ENCODE assay signal across 14 cellular contexts in the genomic region with DNA sequence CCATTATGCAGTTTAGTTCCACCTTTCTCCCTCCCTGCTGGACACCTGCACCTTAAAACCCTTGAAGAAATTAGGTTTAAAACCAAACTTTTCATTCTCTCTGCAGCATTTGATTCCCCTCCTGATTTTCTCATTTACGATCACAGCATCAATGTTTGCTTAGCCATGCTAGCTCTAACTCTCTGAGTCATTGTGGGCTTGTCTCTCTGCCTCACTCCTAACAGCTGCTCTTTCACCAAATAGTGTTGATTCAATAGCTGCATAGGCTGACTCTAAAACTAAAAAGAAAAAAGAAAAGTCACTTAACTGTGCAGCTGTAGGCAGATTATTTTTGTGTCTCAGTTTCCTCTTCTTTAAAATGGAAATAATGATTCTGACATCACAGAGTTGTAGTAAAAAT.
DNase-seq lines count a peak whose midpoint lies in the region; ATAC-seq and TF ChIP-seq lines count a peak whose summit lies in the region.
"Had no signal": no experiment of that assay in that cellular context is flagged by ENCODE, and none has a peak within 500 bp of the region (broad histone marks: within the 10 kb centered on the region; RNA-seq: fewer than 3 reads in every experiment).

No MANE protein-coding gene starts in this region.

- TF ChIP-seq CTCF in OCI-LY7 (conservative IDR thresholded peaks at IDR 0.05; ENCODE audit: low read length): no peak

- no peaks in the 10 kb centered on the region for H3K36me3 ChIP-seq in mesendoderm (ENCODE audit: control insufficient read depth, insufficient read depth, low read length)
- H3K36me3 ChIP-seq in OCI-LY7 (ENCODE audit: insufficient read depth, low read length): no peaks in the 10 kb centered on the region
- H3K36me3 ChIP-seq: BE2C had no signal

- H3K4me3 ChIP-seq in mesendoderm (ENCODE audit: low read length) (no peak overlapping the region), OCI-LY7 (ENCODE audit: low read depth, low read length, poor library complexity, severe bottlenecking) (no peak overlapping the region)

- H3K9me3 ChIP-seq in OCI-LY7 (ENCODE audit: low read length): no peaks in the 10 kb centered on the region
- H3K9me3 ChIP-seq: BE2C had no signal

- H3K18ac ChIP-seq in mesendoderm (ENCODE audit: low read length): no peak overlapping the region

- no peak overlapping the region for H3K4ac ChIP-seq in mesendoderm (ENCODE audit: low read depth, low read length)

- peak overlapping the region; percentile 61 for H4K5ac ChIP-seq in mesendoderm (ENCODE audit: low read length)

- POLR2A ChIA-PET in OCI-LY7 (lab: Charles Lee): interaction anchor here (1.0 to 1.6 kb wide), 2 partner anchors 9 to 411 kb away, joined by 4 to 7 read pairs; no protein-coding TSS in a partner anchor

- CTCF ChIA-PET in OCI-LY7 (lab: Charles Lee; ENCODE audit: unreplicated experiment): interaction anchor here (0.9 kb wide), 1 partner anchor 17 kb away, joined by 3 read pairs; no protein-coding TSS in a partner anchor

- H2BK5ac ChIP-seq in mesendoderm (ENCODE audit: low read length): no peak overlapping the region

- no peaks in the 10 kb centered on the region for H3K9me2 ChIP-seq in OCI-LY7 (ENCODE audit: insufficient read depth, low read length)

- intact Hi-C loops in OCI-LY7 (cut with micrococcal nuclease; ENCODE audit: unreplicated experiment): no loop called here

- no peak overlapping the region for H4K8ac ChIP-seq in mesendoderm (ENCODE audit: low read depth, low read length)

- no peaks in the 10 kb centered on the region for H3K27me3 ChIP-seq in mesendoderm (ENCODE audit: insufficient read depth, low read length, poor library complexity)
- H3K27me3 ChIP-seq: BE2C had no signal

- no peak overlapping the region for H2BK15ac ChIP-seq in mesendoderm (replicated peaks; ENCODE audit: low read depth)

- H3K4me2 ChIP-seq in mesendoderm (ENCODE audit: low read length): no peak overlapping the region
- H3K4me2 ChIP-seq in OCI-LY7 (ENCODE audit: low read length): no peak overlapping the region

- BruUV-seq in OCI-LY7 (replicated peaks; lab: Mats Ljungman, UMichigan): no TSS peak

- no peak for ATAC-seq in HG03175 (IDR thresholded peaks at IDR 0.05; ENCODE audit: unreplicated experiment)
- ATAC-seq in HG03159 (IDR thresholded peaks at IDR 0.05; ENCODE audit: unreplicated experiment): no peak
- ATAC-seq: SK-N-SH treated with all-trans-retinoic acid at 6 μM for 48 hours; stimulated activated memory B cell treated with anti-CD40 and anti-IgM and Interleukin-4, amounts not matched to agents 10 μg/mL and 1 μg/mL and 100 μg/mL, for 72 hours had no signal

- no peak overlapping the region for H3K56ac ChIP-seq in mesendoderm (ENCODE audit: low read length)

- no peaks in the 10 kb centered on the region for H3K79me1 ChIP-seq in mesendoderm (ENCODE audit: low read length)

- no peak overlapping the region for H3K27ac ChIP-seq in mesendoderm (ENCODE audit: low read depth, low read length)
- H3K27ac ChIP-seq in OCI-LY7 (ENCODE audit: low read depth, low read length, poor library complexity, severe bottlenecking): no peak overlapping the region
- H3K27ac ChIP-seq: parathyroid adenoma had no signal

- H2AFZ ChIP-seq in OCI-LY7 (ENCODE audit: low read length): no peak overlapping the region
- H2AFZ ChIP-seq: parathyroid adenoma had no signal

- H3K79me2 ChIP-seq in mesendoderm (ENCODE audit: control insufficient read depth, insufficient read depth, low read length) (no peaks in the 10 kb centered on the region), OCI-LY7 (ENCODE audit: insufficient read depth, low read depth, low read length) (no peaks in the 10 kb centered on the region)
- H3K79me2 ChIP-seq: parathyroid adenoma had no signal

- H3K4me1 ChIP-seq in mesendoderm (ENCODE audit: control insufficient read depth, low read depth, low read length): no peaks in the 10 kb centered on the region
- no peaks in the 10 kb centered on the region for H3K4me1 ChIP-seq in OCI-LY7 (ENCODE audit: insufficient read depth, low read length, poor library complexity, severe bottlenecking)
- H3K4me1 ChIP-seq: BE2C, parathyroid adenoma had no signal

- no peak overlapping the region for H3K23ac ChIP-seq in mesendoderm (ENCODE audit: low read length)

- H3K9ac ChIP-seq in mesendoderm (ENCODE audit: low read length): no peak overlapping the region
- H3K9ac ChIP-seq: parathyroid adenoma had no signal

- no peaks in the 10 kb centered on the region for H4K20me1 ChIP-seq in OCI-LY7 (ENCODE audit: insufficient read depth, low read length)

- H2BK120ac ChIP-seq in mesendoderm (ENCODE audit: low read depth, low read length): no peak overlapping the region

- no peak overlapping the region for H2AK5ac ChIP-seq in mesendoderm (ENCODE audit: low read length)

- DNase-seq in DMS53 (lab: John Stamatoyannopoulos, UW) (peak; percentile 74), NCI-H2107 (lab: John Stamatoyannopoulos, UW) (peak; percentile 4), amniotic epithelial cell (ENCODE audit: low read depth) (peak; percentile 35), mesendoderm (no peak), OCI-LY7 (ENCODE audit: low spot score) (no peak), NCI-H526 treated with DMSO at 0.1 percent for 48 hours (lab: John Stamatoyannopoulos, UW) (no peak)
- DNase-seq: NCI-H526; stimulated activated CD4-positive, alpha-beta T cell treated with anti-CD3 and anti-CD28 coated beads, Interleukin-2, amount 100 ng/mL, for 48 hours had no signal

- WGBS in mesendoderm (ENCODE audit: extremely low coverage, insufficient coverage, low lambda C conversion rate): no CpG with 5 or more reads among the region's 1 CpG

Comparison
In these comparisons a context has a peak if more than half of its experiments do, and no peak if none do; other contexts are left out.
1. DNase-seq: peak in DMS53 (single experiment), NCI-H2107 (single experiment) and amniotic epithelial cell (single experiment); none in mesendoderm (single experiment), OCI-LY7 (single experiment) and NCI-H526 treated with DMSO at 0.1 percent for 48 hours (single experiment).